ENCODE assay signal across 1 cellular context in the genomic region with DNA sequence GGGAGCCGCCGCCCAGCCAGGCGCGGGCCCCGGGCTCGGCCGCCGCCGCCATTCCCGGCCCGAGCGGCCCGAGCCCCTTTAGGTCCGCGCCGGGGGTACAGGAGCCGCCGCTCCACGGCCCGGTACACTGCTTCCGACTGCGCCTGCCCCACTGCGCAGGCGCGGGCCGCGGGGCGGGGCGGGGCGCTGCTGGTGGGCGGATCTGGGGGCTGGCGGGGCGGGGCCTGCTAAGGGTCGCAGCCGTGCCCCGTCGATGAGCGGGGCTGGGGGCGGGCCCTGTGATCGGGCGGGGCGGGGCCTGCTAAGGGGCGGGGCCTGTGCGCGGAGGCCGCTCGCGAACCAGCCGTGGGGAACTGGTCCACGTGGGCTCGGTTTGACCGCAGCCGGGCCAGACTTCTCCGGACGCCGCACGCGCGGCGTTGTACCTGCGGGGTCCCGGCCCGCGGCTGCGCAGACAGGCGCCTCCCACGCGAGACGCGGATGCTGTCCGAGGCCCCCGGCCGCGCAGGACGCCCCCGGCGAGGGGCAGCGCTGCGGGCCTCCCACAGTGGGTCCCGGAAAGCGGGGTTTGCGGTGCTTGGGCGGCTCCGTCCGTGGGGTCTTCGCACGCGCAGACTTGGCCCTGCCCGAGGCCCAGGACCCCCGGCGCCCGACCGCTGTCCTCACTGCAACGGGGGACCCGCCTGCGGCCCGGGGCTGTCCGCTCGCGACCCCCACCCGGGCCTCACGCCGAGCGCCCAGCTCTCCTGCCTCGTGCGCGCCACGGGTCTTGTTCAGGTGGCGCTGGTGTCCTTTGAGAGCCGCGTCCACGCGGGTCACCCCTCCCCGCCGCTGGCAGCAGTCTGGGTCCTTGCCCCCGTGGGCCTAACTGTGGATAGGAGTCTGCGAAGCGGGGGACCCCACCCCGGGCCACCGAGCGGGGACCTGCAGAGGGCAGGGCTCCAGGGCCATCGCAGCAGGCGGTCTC.
TF ChIP-seq lines count a peak whose summit lies in the region.

A gene with protein sequence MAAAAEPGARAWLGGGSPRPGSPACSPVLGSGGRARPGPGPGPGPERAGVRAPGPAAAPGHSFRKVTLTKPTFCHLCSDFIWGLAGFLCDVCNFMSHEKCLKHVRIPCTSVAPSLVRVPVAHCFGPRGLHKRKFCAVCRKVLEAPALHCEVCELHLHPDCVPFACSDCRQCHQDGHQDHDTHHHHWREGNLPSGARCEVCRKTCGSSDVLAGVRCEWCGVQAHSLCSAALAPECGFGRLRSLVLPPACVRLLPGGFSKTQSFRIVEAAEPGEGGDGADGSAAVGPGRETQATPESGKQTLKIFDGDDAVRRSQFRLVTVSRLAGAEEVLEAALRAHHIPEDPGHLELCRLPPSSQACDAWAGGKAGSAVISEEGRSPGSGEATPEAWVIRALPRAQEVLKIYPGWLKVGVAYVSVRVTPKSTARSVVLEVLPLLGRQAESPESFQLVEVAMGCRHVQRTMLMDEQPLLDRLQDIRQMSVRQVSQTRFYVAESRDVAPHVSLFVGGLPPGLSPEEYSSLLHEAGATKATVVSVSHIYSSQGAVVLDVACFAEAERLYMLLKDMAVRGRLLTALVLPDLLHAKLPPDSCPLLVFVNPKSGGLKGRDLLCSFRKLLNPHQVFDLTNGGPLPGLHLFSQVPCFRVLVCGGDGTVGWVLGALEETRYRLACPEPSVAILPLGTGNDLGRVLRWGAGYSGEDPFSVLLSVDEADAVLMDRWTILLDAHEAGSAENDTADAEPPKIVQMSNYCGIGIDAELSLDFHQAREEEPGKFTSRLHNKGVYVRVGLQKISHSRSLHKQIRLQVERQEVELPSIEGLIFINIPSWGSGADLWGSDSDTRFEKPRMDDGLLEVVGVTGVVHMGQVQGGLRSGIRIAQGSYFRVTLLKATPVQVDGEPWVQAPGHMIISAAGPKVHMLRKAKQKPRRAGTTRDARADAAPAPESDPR (minus strand): TSS at position 139 of the 967 bp plus-strand sequence. CDS start 87 bp downstream, at position 52.

TF ChIP-seq in SK-N-SH treated with all-trans-retinoic acid at 6 μM for 48 hours, 23 proteins besides CTCF, POLR2A, EP300 and RAD21 (continued from another document):
- TF ChIP-seq, protein P1, sequence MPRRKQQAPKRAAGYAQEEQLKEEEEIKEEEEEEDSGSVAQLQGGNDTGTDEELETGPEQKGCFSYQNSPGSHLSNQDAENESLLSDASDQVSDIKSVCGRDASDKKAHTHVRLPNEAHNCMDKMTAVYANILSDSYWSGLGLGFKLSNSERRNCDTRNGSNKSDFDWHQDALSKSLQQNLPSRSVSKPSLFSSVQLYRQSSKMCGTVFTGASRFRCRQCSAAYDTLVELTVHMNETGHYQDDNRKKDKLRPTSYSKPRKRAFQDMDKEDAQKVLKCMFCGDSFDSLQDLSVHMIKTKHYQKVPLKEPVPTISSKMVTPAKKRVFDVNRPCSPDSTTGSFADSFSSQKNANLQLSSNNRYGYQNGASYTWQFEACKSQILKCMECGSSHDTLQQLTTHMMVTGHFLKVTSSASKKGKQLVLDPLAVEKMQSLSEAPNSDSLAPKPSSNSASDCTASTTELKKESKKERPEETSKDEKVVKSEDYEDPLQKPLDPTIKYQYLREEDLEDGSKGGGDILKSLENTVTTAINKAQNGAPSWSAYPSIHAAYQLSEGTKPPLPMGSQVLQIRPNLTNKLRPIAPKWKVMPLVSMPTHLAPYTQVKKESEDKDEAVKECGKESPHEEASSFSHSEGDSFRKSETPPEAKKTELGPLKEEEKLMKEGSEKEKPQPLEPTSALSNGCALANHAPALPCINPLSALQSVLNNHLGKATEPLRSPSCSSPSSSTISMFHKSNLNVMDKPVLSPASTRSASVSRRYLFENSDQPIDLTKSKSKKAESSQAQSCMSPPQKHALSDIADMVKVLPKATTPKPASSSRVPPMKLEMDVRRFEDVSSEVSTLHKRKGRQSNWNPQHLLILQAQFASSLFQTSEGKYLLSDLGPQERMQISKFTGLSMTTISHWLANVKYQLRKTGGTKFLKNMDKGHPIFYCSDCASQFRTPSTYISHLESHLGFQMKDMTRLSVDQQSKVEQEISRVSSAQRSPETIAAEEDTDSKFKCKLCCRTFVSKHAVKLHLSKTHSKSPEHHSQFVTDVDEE (CRISPR knock-in tag; IDR thresholded peaks at IDR 0.05), result no peak
- TF ChIP-seq BACH2 (CRISPR knock-in tag; IDR thresholded peaks at IDR 0.05; ENCODE audit: borderline replicate concordance), result no peak
- TF ChIP-seq ISL1 (CRISPR knock-in tag; IDR thresholded peaks at IDR 0.05), result no peak
